Comparison of ENCODE assay signal across 22 cellular contexts in genomic region chr12:103665971-103666370, GRCh38.
DNase-seq lines count a peak whose midpoint lies in the region; ATAC-seq and TF ChIP-seq lines count a peak whose summit lies in the region.
"Had no signal": no experiment of that assay in that cellular context is flagged by ENCODE, and none has a peak within 500 bp of the region (broad histone marks: within the 10 kb centered on the region; RNA-seq: fewer than 3 reads in every experiment).

No MANE protein-coding gene starts in this region.

- H3K9me3 ChIP-seq in endodermal cell (ENCODE audit: control insufficient read depth, low read length) (no peaks in the 10 kb centered on the region), neural progenitor cell (ENCODE audit: low read depth) (no peaks in the 10 kb centered on the region)
- H3K9me3 ChIP-seq: MG63, SJSA1 had no signal

- H3K4me1 Mint-ChIP-seq in GM23338 = peaks cover 28% of the 10 kb centered on the region
- peaks cover 11% of the 10 kb centered on the region for H3K4me1 Mint-ChIP-seq in endodermal cell
- H3K4me1 Mint-ChIP-seq in neural progenitor cell = peaks cover 21% of the 10 kb centered on the region
- H3K4me1 Mint-ChIP-seq: B cell, CD14-positive monocyte had no signal

- peaks cover 4% of the 10 kb centered on the region for H3K27me3 Mint-ChIP-seq in GM23338 (ENCODE audit: insufficient read depth, low read depth, poor library complexity)
- H3K27me3 Mint-ChIP-seq in endodermal cell (ENCODE audit: insufficient read depth) = peaks cover 8% of the 10 kb centered on the region
- H3K27me3 Mint-ChIP-seq in neural progenitor cell (ENCODE audit: insufficient read depth, low read depth) = peaks cover 12% of the 10 kb centered on the region

- H3K4me1 ChIP-seq in GM23338 (ENCODE audit: insufficient read depth) = peaks cover 15% of the 10 kb centered on the region
- H3K4me1 ChIP-seq in endodermal cell (ENCODE audit: control insufficient read depth, insufficient read depth, low read length) = no peaks in the 10 kb centered on the region
- H3K4me1 ChIP-seq in neural progenitor cell = peaks cover 21% of the 10 kb centered on the region
- H3K4me1 ChIP-seq: A549, SJSA1 had no signal

- 48% methylated on average over 3 of the region's 5 CpGs; no CpG with 5 or more reads in 1 of the 2 experiments for WGBS in endodermal cell (ENCODE audit: insufficient coverage in 1 of 2, insufficient read length in 1 of 2), 2 experiments

- H2AFZ ChIP-seq in GM23338 (0 out of 2 replicates have a peak overlapping the region, but pooled peaks have one; percentile 9), neural progenitor cell (replicated peaks) (peak overlapping the region; percentile 79)
- H2AFZ ChIP-seq: GM23248 had no signal

- H3K4me3 Mint-ChIP-seq in GM23338 (no peak overlapping the region), endodermal cell (no peak overlapping the region), neural progenitor cell (no peak overlapping the region)
- H3K4me3 Mint-ChIP-seq: B cell, CD14-positive monocyte had no signal

- H3K36me3 Mint-ChIP-seq in GM23338 (ENCODE audit: low read depth) (no peaks in the 10 kb centered on the region), endodermal cell (ENCODE audit: low read depth) (no peaks in the 10 kb centered on the region), neural progenitor cell (no peaks in the 10 kb centered on the region)
- H3K36me3 Mint-ChIP-seq: CD14-positive monocyte had no signal

- TF ChIP-seq CTCF in GM23338 (conservative IDR thresholded peaks at IDR 0.05; ENCODE audit: low read depth in 2 of 2) (no peak), endodermal cell (conservative IDR thresholded peaks at IDR 0.05) (no peak), neural progenitor cell (IDR thresholded peaks at IDR 0.05) (no peak)

- DNase-seq in GM23338 (ENCODE audit: low spot score) (peak; percentile 6), NCI-H146 treated with DMSO at 0.1 percent for 48 hours (lab: John Stamatoyannopoulos, UW; ENCODE audit: unreplicated experiment) (peak; percentile 8), endodermal cell (peak; percentile 72), neural progenitor cell (ENCODE audit: low spot score) (no peak), pons (ENCODE audit: low spot score) (no peak)
- no peak for DNase-seq in activated naive CD4-positive, alpha-beta T cell (lab: John Stamatoyannopoulos, UW)
- DNase-seq: DMS79 treated with DMSO at 0.1 percent for 48 hours, GM23248, MG63, NCI-H187 treated with DMSO at 0.1 percent for 48 hours, NCI-H345, NCI-H524 treated with DMSO at 0.1 percent for 48 hours, T-helper 1 cell had no signal

- H3K27me3 ChIP-seq in GM23338 (ENCODE audit: insufficient read depth) = no peaks in the 10 kb centered on the region
- H3K27me3 ChIP-seq in endodermal cell (ENCODE audit: control insufficient read depth, insufficient read depth, low read length, poor library complexity, severe bottlenecking) = no peaks in the 10 kb centered on the region
- no peaks in the 10 kb centered on the region for H3K27me3 ChIP-seq in neural progenitor cell

- no peaks in the 10 kb centered on the region for H3K9me3 Mint-ChIP-seq in GM23338
- no peaks in the 10 kb centered on the region for H3K9me3 Mint-ChIP-seq in endodermal cell
- H3K9me3 Mint-ChIP-seq in neural progenitor cell = no peaks in the 10 kb centered on the region

- no peaks in the 10 kb centered on the region for H3K36me3 ChIP-seq in GM23338 (ENCODE audit: insufficient read depth)
- no peaks in the 10 kb centered on the region for H3K36me3 ChIP-seq in endodermal cell (ENCODE audit: control insufficient read depth, insufficient read depth, low read length)
- H3K36me3 ChIP-seq in neural progenitor cell = no peaks in the 10 kb centered on the region
- H3K36me3 ChIP-seq: MG63, SJSA1 had no signal

- ATAC-seq in GM23338 (peak; percentile 71), HG02852 (IDR thresholded peaks at IDR 0.05; ENCODE audit: unreplicated experiment) (no peak)
- ATAC-seq: A549, GM12878, HCT116, K562, Right ventricle myocardium inferior had no signal

- H3K27ac Mint-ChIP-seq in GM23338 = no peak overlapping the region
- H3K27ac Mint-ChIP-seq in endodermal cell = no peak overlapping the region
- H3K27ac Mint-ChIP-seq in neural progenitor cell = no peak overlapping the region
- H3K27ac Mint-ChIP-seq: B cell had no signal

- H3K79me2 ChIP-seq in GM23338 (replicated peaks; ENCODE audit: insufficient read depth) = no peaks in the 10 kb centered on the region
- no peaks in the 10 kb centered on the region for H3K79me2 ChIP-seq in neural progenitor cell (ENCODE audit: low read depth)

- H4K20me1 ChIP-seq in GM23338 (replicated peaks; ENCODE audit: insufficient read depth) = no peaks in the 10 kb centered on the region
- H4K20me1 ChIP-seq in neural progenitor cell (ENCODE audit: low read depth) = no peaks in the 10 kb centered on the region

- no peak overlapping the region for H3K4me3 ChIP-seq in GM23338
- no peak overlapping the region for H3K4me3 ChIP-seq in endodermal cell (ENCODE audit: low read length)
- no peak overlapping the region for H3K4me3 ChIP-seq in neural progenitor cell
- H3K4me3 ChIP-seq: A549, GM12878, GM23248, K562, MG63, SJSA1 had no signal

- H3K4me2 ChIP-seq in GM23338 = peak overlapping the region; percentile 20; the same call in 1 of the 2 replicates
- peak overlapping the region; percentile 57 for H3K4me2 ChIP-seq in neural progenitor cell
- H3K4me2 ChIP-seq: A549 had no signal

- H3F3A ChIP-seq in GM23338 (replicated peaks; ENCODE audit: low read depth) (no peaks in the 10 kb centered on the region), neural progenitor cell (ENCODE audit: low read depth) (no peaks in the 10 kb centered on the region)

- no peak overlapping the region for H3K9ac ChIP-seq in endodermal cell (ENCODE audit: extremely low read depth, low read length, poor library complexity, severe bottlenecking)
- H3K9ac ChIP-seq in neural progenitor cell = no peak overlapping the region
- H3K9ac ChIP-seq: GM23248 had no signal

- peaks cover 4% of the 10 kb centered on the region; the same call in 1 of the 2 replicates for H3K9me2 ChIP-seq in GM23338 (ENCODE audit: insufficient read depth)

- H3K27ac ChIP-seq in GM23338 (ENCODE audit: low read depth) = no peak overlapping the region
- no peak overlapping the region for H3K27ac ChIP-seq in endodermal cell (ENCODE audit: low read depth, low read length)
- no peak overlapping the region for H3K27ac ChIP-seq in neural progenitor cell
- H3K27ac ChIP-seq: A549, GM23248, SJSA1 had no signal

TF ChIP-seq in GM23338, 12 proteins besides CTCF, POLR2A, EP300 and RAD21 (continues in another document):
- no peak for TF ChIP-seq STAT1 (IDR thresholded peaks at IDR 0.05; ENCODE audit: unreplicated experiment)
- no peak for TF ChIP-seq NANOG (IDR thresholded peaks at IDR 0.05; ENCODE audit: borderline replicate concordance)
- no peak for TF ChIP-seq ZNF331 (CRISPR knock-in tag; IDR thresholded peaks at IDR 0.05; ENCODE audit: low read depth)
- TF ChIP-seq EZH2 (IDR thresholded peaks at IDR 0.05; ENCODE audit: low read depth, unreplicated experiment) = no peak
- TF ChIP-seq ETS1 (IDR thresholded peaks at IDR 0.05) = no peak
- TF ChIP-seq ZNF114 (CRISPR knock-in tag; IDR thresholded peaks at IDR 0.05) = no peak
- TF ChIP-seq POLR2AphosphoS5 (IDR thresholded peaks at IDR 0.05; ENCODE audit: low read depth) = no peak

Comparison
In these comparisons a context has a peak if more than half of its experiments do, and no peak if none do; other contexts are left out.
1. DNase-seq: peak in GM23338 (single experiment), NCI-H146 treated with DMSO at 0.1 percent for 48 hours (single experiment) and endodermal cell (single experiment); none in neural progenitor cell (single experiment), pons (single experiment) and activated naive CD4-positive, alpha-beta T cell (0 of 4).